Comparison of ENCODE assay signal across 8 cellular contexts in genomic region chr19:11261431-11261901, GRCh38. TPM values are rescaled to one million over a fixed set of nuclear protein-coding genes. Genes with fewer than 3 reads are reported as not detected.
DNase-seq lines count a peak whose midpoint lies in the region; ATAC-seq and TF ChIP-seq lines count a peak whose summit lies in the region.

No MANE protein-coding gene starts in this region.

- H3K27ac ChIP-seq in endodermal cell (ENCODE audit: low read depth, low read length), result no peak overlapping the region

- H3K4me3 ChIP-seq in AG10803 (ENCODE audit: low read length), result peak overlapping the region; percentile 73
- H3K4me3 ChIP-seq in endodermal cell (ENCODE audit: low read length), result peak overlapping the region; percentile 83

- no peak for DNase-seq in AG10803 (ENCODE audit: low read depth)
- peak; percentile 12 for DNase-seq in NCI-H146 treated with DMSO at 0.1 percent for 48 hours (lab: John Stamatoyannopoulos, UW; ENCODE audit: unreplicated experiment)
- DNase-seq in endodermal cell, result peak; percentile 69
- DNase-seq in natural killer cell treated with Interleukin-12 subunit alpha and Interleukin-12 subunit beta and Interleukin-15 and Interleukin-18, amount 100 ng/mL, for 72 hours (ENCODE audit: low spot score), result no peak
- no peak for DNase-seq in activated CD4-positive, alpha-beta T cell treated with anti-CD3 and anti-CD28 coated beads, Interleukin-2, amount 50 U/mL, for 48 hours
- DNase-seq in NCI-H2081 treated with DMSO at 0.1 percent for 48 hours (lab: John Stamatoyannopoulos, UW), result no peak

- peak overlapping the region; percentile 67 for H3K4me3 Mint-ChIP-seq in endodermal cell
- peak overlapping the region; percentile 38 for H3K4me3 Mint-ChIP-seq in natural killer cell treated with Interleukin-12 subunit alpha and Interleukin-12 subunit beta and Interleukin-15 and Interleukin-18, amount 100 ng/mL, for 72 hours

- peaks cover 2% of the 10 kb centered on the region for H3K27me3 Mint-ChIP-seq in endodermal cell (ENCODE audit: insufficient read depth)
- H3K27me3 Mint-ChIP-seq in natural killer cell treated with Interleukin-12 subunit alpha and Interleukin-12 subunit beta and Interleukin-15 and Interleukin-18, amount 100 ng/mL, for 72 hours, result peaks cover 25 to 29% of the 10 kb centered on the region in 2 donors

- no peaks in the 10 kb centered on the region for H3K36me3 Mint-ChIP-seq in endodermal cell (ENCODE audit: low read depth)
- H3K36me3 Mint-ChIP-seq in natural killer cell treated with Interleukin-12 subunit alpha and Interleukin-12 subunit beta and Interleukin-15 and Interleukin-18, amount 100 ng/mL, for 72 hours, result no peaks in the 10 kb centered on the region

- no peak overlapping the region for H3K27ac Mint-ChIP-seq in endodermal cell
- no peak overlapping the region for H3K27ac Mint-ChIP-seq in natural killer cell treated with Interleukin-12 subunit alpha and Interleukin-12 subunit beta and Interleukin-15 and Interleukin-18, amount 100 ng/mL, for 72 hours

- ATAC-seq in natural killer cell treated with Interleukin-12 subunit alpha and Interleukin-12 subunit beta and Interleukin-15 and Interleukin-18, amount 100 ng/mL, for 72 hours, result no peak
- ATAC-seq in GM21367 (IDR thresholded peaks at IDR 0.05; ENCODE audit: unreplicated experiment) (no peak), GM18873 (IDR thresholded peaks at IDR 0.05; ENCODE audit: low FRiP score, unreplicated experiment) (no peak)

- H3K9me3 ChIP-seq in endodermal cell (ENCODE audit: control insufficient read depth, low read length), result no peaks in the 10 kb centered on the region

- H3K4me1 ChIP-seq in endodermal cell (ENCODE audit: control insufficient read depth, insufficient read depth, low read length), result no peaks in the 10 kb centered on the region

- H3K9ac ChIP-seq in endodermal cell (ENCODE audit: extremely low read depth, low read length, poor library complexity, severe bottlenecking), result peak overlapping the region; percentile 53

- no peaks in the 10 kb centered on the region for H3K36me3 ChIP-seq in endodermal cell (ENCODE audit: control insufficient read depth, insufficient read depth, low read length)

- no peaks in the 10 kb centered on the region for H3K9me3 Mint-ChIP-seq in endodermal cell
- H3K9me3 Mint-ChIP-seq in natural killer cell treated with Interleukin-12 subunit alpha and Interleukin-12 subunit beta and Interleukin-15 and Interleukin-18, amount 100 ng/mL, for 72 hours, result peaks cover 4% of the 10 kb centered on the region

- no peaks in the 10 kb centered on the region for H3K27me3 ChIP-seq in endodermal cell (ENCODE audit: control insufficient read depth, insufficient read depth, low read length, poor library complexity, severe bottlenecking)

- H3K4me1 Mint-ChIP-seq in endodermal cell, result no peaks in the 10 kb centered on the region
- H3K4me1 Mint-ChIP-seq in natural killer cell treated with Interleukin-12 subunit alpha and Interleukin-12 subunit beta and Interleukin-15 and Interleukin-18, amount 100 ng/mL, for 72 hours (ENCODE audit: low read depth in 2 of 2), result peaks cover 0 to 7% of the 10 kb centered on the region in 2 donors

- TF ChIP-seq CTCF in AG10803 (conservative IDR thresholded peaks at IDR 0.05; ENCODE audit: low read length) (no peak), endodermal cell (conservative IDR thresholded peaks at IDR 0.05) (no peak)

- WGBS in endodermal cell (ENCODE audit: insufficient coverage in 1 of 2, insufficient read length in 1 of 2), 2 experiments, result 16 to 35% methylated on average over 3 to 16 of the region's 16 CpGs

RNA-seq across cellular contexts. Expression of gene DOCK6, which starts 0.9 kb away (rescaled TPM):
- total RNA-seq in endodermal cell, result 100 to 1,000 TPM in 1 of 2 donors, 10 to 100 TPM in 1; 93.8 to 111 TPM
- polyA plus RNA-seq in endodermal cell (2013, experiment 1 of 2), result 35.2 TPM
- 36.4 TPM for polyA plus RNA-seq in endodermal cell (2013, experiment 2 of 2)
- total RNA-seq in natural killer cell treated with Interleukin-12 subunit alpha and Interleukin-12 subunit beta and Interleukin-15 and Interleukin-18, amount 100 ng/mL, for 72 hours, result 1 to 10 TPM; 1.7 to 2.6 TPM

RNA-seq across cellular contexts. Expression of gene ANGPTL8, which starts 22.0 kb away (rescaled TPM):
- not detected for total RNA-seq in endodermal cell
- not detected for polyA plus RNA-seq in endodermal cell (2013, experiment 1 of 2)
- not detected for polyA plus RNA-seq in endodermal cell (2013, experiment 2 of 2)
- not detected for total RNA-seq in natural killer cell treated with Interleukin-12 subunit alpha and Interleukin-12 subunit beta and Interleukin-15 and Interleukin-18, amount 100 ng/mL, for 72 hours

RNA-seq across cellular contexts. Expression of gene TSPAN16, which starts 34.5 kb away (rescaled TPM):
- total RNA-seq in endodermal cell, result not detected
- polyA plus RNA-seq in endodermal cell (2013, experiment 1 of 2), result not detected
- not detected for polyA plus RNA-seq in endodermal cell (2013, experiment 2 of 2)
- total RNA-seq in natural killer cell treated with Interleukin-12 subunit alpha and Interleukin-12 subunit beta and Interleukin-15 and Interleukin-18, amount 100 ng/mL, for 72 hours, result not detected

Comparison
In these comparisons a context has a peak if more than half of its experiments do, and no peak if none do; other contexts are left out.
1. DNase-seq: peak in NCI-H146 treated with DMSO at 0.1 percent for 48 hours (single experiment) and endodermal cell (single experiment); none in AG10803 (single experiment), natural killer cell treated with Interleukin-12 subunit alpha and Interleukin-12 subunit beta and Interleukin-15 and Interleukin-18, amount 100 ng/mL, for 72 hours (single experiment), activated CD4-positive, alpha-beta T cell treated with anti-CD3 and anti-CD28 coated beads, Interleukin-2, amount 50 U/mL, for 48 hours (0 of 2) and NCI-H2081 treated with DMSO at 0.1 percent for 48 hours (single experiment).
2. RNA of gene DOCK6, which starts 0.9 kb away (total RNA-seq): 93.8 to 111 TPM in endodermal cell; 1.7 to 2.6 TPM in natural killer cell treated with Interleukin-12 subunit alpha and Interleukin-12 subunit beta and Interleukin-15 and Interleukin-18, amount 100 ng/mL, for 72 hours; every median in the first group is over 10 times any median in the second.